13 cellular contexts compared by ENCODE assay signal in genomic region chr5:68446487-68446894, GRCh38.
DNase-seq lines count a peak whose midpoint lies in the region; ATAC-seq and TF ChIP-seq lines count a peak whose summit lies in the region.
"Had no signal": no experiment of that assay in that cellular context is flagged by ENCODE, and none has a peak within 500 bp of the region (broad histone marks: within the 10 kb centered on the region; RNA-seq: fewer than 3 reads in every experiment).

No MANE protein-coding gene starts in this region.

- ATAC-seq in GM18861 (IDR thresholded peaks at IDR 0.05; ENCODE audit: unreplicated experiment) (peak; percentile 77), GM21423 (IDR thresholded peaks at IDR 0.05; ENCODE audit: unreplicated experiment) (peak; percentile 87), HG03060 (IDR thresholded peaks at IDR 0.05; ENCODE audit: low read depth, unreplicated experiment) (peak; percentile 83)
- ATAC-seq: naive thymus-derived CD8-positive, alpha-beta T cell had no signal

- TF ChIP-seq EP300 in suprapubic skin (IDR thresholded peaks at IDR 0.05): no peak

- H3K27me3 ChIP-seq in adipocyte (replicated peaks; ENCODE audit: control insufficient read depth, insufficient read depth, low read length) (no peaks in the 10 kb centered on the region), suprapubic skin (no peaks in the 10 kb centered on the region)
- H3K27me3 ChIP-seq: BLaER1 treated with 17β-estradiol and CSF1 and Interleukin-3, amounts not matched to agents 10 nM and 100 nM had no signal

- no peaks in the 10 kb centered on the region for H3K36me3 ChIP-seq in adipocyte (ENCODE audit: control insufficient read depth, insufficient read depth, low read length, severe bottlenecking)
- no peaks in the 10 kb centered on the region for H3K36me3 ChIP-seq in suprapubic skin
- H3K36me3 ChIP-seq: BLaER1 treated with 17β-estradiol and CSF1 and Interleukin-3, amounts not matched to agents 10 nM and 100 nM had no signal

- H3K4me3 ChIP-seq in adipocyte (ENCODE audit: low read length) (no peak overlapping the region), suprapubic skin (no peak overlapping the region)
- H3K4me3 ChIP-seq: BLaER1 treated with 17β-estradiol and CSF1 and Interleukin-3, amounts not matched to agents 10 nM and 100 nM had no signal

- H3K9me3 ChIP-seq in adipocyte (ENCODE audit: control insufficient read depth, low read length) (no peaks in the 10 kb centered on the region), suprapubic skin (no peaks in the 10 kb centered on the region)
- H3K9me3 ChIP-seq: BLaER1 treated with 17β-estradiol and CSF1 and Interleukin-3, amounts not matched to agents 10 nM and 100 nM had no signal

- TF ChIP-seq CTCF in suprapubic skin (IDR thresholded peaks at IDR 0.05): no peak

- DNase-seq in adipocyte (ENCODE audit: low read depth) (no peak), suprapubic skin (ENCODE audit: low spot score in 2 of 2) (no peak), NCI-H1436 (lab: John Stamatoyannopoulos, UW) (no peak), NCI-H1436 treated with DMSO at 0.1 percent for 48 hours (lab: John Stamatoyannopoulos, UW) (no peak), retina (no peak)
- DNase-seq: activated CD4-positive, alpha-beta T cell treated with anti-CD3 and anti-CD28 coated beads, Interleukin-2, amount 50 U/mL, for 48 hours; activated naive CD4-positive, alpha-beta T cell; MV-4-11; naive thymus-derived CD8-positive, alpha-beta T cell had no signal

- WGBS in suprapubic skin: 79% methylated on average over 1 of the region's 1 CpG

- peak overlapping the region; percentile 18 for H3K9ac ChIP-seq in adipocyte (ENCODE audit: low read length)
- H3K9ac ChIP-seq: BLaER1 treated with 17β-estradiol and CSF1 and Interleukin-3, amounts not matched to agents 10 nM and 100 nM had no signal

- no peak for TF ChIP-seq POLR2A in suprapubic skin (IDR thresholded peaks at IDR 0.05)

- H3K27ac ChIP-seq in suprapubic skin: no peak overlapping the region
- H3K27ac ChIP-seq: BLaER1 treated with 17β-estradiol and CSF1 and Interleukin-3, amounts not matched to agents 10 nM and 100 nM had no signal

- H3K4me1 ChIP-seq in adipocyte (ENCODE audit: control insufficient read depth, insufficient read depth, low read length) (peaks cover 62% of the 10 kb centered on the region), suprapubic skin (peaks cover 38% of the 10 kb centered on the region)
- H3K4me1 ChIP-seq: BLaER1 treated with 17β-estradiol and CSF1 and Interleukin-3, amounts not matched to agents 10 nM and 100 nM had no signal
